Comparison of ENCODE assay signal across 1 cellular context in the genomic region with DNA sequence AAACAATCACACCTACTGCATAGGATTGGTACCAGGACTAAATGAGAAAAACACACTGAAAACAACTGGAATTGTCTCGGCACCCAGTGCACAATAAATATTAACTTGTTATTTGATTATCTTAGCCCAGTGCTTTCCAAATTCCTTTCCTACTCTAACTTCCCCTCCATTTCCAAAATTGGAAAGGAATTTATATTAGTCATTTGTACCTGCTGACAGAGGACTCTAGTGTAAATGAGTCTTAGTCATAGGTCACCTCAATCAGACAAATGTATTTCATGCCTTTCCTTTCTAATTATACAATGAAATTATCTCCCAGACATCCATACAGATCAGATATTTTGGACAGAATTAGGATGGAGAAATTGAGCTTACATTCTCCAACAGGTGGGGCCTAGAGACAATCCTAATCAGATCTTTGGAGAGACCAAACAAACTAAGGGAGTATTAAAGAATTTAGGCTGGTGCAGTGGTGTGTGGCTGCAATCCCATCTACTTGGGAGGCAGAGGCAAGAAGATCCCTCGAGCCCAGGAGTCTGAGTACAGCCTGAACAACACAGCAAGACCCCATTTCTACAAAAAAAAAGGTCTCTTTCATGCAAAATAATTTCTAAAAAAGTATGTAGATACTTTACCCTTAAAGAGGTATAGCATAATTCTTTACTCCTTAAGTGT.
TF ChIP-seq lines count a peak whose summit lies in the region.

No MANE protein-coding gene starts in this region.

TF ChIP-seq in A549, 52 proteins besides CTCF, POLR2A, EP300 and RAD21 (continued from another document):
- TF ChIP-seq, protein P1, sequence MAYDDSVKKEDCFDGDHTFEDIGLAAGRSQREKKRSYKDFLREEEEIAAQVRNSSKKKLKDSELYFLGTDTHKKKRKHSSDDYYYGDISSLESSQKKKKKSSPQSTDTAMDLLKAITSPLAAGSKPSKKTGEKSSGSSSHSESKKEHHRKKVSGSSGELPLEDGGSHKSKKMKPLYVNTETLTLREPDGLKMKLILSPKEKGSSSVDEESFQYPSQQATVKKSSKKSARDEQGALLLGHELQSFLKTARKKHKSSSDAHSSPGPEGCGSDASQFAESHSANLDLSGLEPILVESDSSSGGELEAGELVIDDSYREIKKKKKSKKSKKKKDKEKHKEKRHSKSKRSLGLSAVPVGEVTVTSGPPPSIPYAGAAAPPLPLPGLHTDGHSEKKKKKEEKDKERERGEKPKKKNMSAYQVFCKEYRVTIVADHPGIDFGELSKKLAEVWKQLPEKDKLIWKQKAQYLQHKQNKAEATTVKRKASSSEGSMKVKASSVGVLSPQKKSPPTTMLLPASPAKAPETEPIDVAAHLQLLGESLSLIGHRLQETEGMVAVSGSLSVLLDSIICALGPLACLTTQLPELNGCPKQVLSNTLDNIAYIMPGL (CRISPR knock-in tag; IDR thresholded peaks at IDR 0.05; ENCODE audit: borderline replicate concordance): no peak
- no peak for TF ChIP-seq ZC3H11A (IDR thresholded peaks at IDR 0.05)
- no peak for TF ChIP-seq SREBF2 (IDR thresholded peaks at IDR 0.05)
- TF ChIP-seq, protein P2, sequence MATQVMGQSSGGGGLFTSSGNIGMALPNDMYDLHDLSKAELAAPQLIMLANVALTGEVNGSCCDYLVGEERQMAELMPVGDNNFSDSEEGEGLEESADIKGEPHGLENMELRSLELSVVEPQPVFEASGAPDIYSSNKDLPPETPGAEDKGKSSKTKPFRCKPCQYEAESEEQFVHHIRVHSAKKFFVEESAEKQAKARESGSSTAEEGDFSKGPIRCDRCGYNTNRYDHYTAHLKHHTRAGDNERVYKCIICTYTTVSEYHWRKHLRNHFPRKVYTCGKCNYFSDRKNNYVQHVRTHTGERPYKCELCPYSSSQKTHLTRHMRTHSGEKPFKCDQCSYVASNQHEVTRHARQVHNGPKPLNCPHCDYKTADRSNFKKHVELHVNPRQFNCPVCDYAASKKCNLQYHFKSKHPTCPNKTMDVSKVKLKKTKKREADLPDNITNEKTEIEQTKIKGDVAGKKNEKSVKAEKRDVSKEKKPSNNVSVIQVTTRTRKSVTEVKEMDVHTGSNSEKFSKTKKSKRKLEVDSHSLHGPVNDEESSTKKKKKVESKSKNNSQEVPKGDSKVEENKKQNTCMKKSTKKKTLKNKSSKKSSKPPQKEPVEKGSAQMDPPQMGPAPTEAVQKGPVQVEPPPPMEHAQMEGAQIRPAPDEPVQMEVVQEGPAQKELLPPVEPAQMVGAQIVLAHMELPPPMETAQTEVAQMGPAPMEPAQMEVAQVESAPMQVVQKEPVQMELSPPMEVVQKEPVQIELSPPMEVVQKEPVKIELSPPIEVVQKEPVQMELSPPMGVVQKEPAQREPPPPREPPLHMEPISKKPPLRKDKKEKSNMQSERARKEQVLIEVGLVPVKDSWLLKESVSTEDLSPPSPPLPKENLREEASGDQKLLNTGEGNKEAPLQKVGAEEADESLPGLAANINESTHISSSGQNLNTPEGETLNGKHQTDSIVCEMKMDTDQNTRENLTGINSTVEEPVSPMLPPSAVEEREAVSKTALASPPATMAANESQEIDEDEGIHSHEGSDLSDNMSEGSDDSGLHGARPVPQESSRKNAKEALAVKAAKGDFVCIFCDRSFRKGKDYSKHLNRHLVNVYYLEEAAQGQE (IDR thresholded peaks at IDR 0.05): no peak
- TF ChIP-seq, protein P3, sequence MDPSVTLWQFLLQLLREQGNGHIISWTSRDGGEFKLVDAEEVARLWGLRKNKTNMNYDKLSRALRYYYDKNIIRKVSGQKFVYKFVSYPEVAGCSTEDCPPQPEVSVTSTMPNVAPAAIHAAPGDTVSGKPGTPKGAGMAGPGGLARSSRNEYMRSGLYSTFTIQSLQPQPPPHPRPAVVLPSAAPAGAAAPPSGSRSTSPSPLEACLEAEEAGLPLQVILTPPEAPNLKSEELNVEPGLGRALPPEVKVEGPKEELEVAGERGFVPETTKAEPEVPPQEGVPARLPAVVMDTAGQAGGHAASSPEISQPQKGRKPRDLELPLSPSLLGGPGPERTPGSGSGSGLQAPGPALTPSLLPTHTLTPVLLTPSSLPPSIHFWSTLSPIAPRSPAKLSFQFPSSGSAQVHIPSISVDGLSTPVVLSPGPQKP (IDR thresholded peaks at IDR 0.05; ENCODE audit: low read depth, low read length): no peak
- TF ChIP-seq HOXB5 (CRISPR knock-in tag; IDR thresholded peaks at IDR 0.05): no peak
- TF ChIP-seq, protein P4, sequence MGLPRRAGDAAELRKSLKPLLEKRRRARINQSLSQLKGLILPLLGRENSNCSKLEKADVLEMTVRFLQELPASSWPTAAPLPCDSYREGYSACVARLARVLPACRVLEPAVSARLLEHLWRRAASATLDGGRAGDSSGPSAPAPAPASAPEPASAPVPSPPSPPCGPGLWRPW (IDR thresholded peaks at IDR 0.05): no peak
- TF ChIP-seq KDM1A (IDR thresholded peaks at IDR 0.05; ENCODE audit: low read depth): no peak
- no peak for TF ChIP-seq HEYL (CRISPR knock-in tag; IDR thresholded peaks at IDR 0.05)
